ENCODE assay signal across 33 cellular contexts in genomic region chr3:70728311-70728710, GRCh38.
DNase-seq lines count a peak whose midpoint lies in the region; ATAC-seq, FAIRE-seq and TF ChIP-seq lines count a peak whose summit lies in the region.
"Had no signal": no experiment of that assay in that cellular context is flagged by ENCODE, and none has a peak within 500 bp of the region (broad histone marks: within the 10 kb centered on the region; RNA-seq: fewer than 3 reads in every experiment).

No MANE protein-coding gene starts in this region.

- no peaks in the 10 kb centered on the region for H3K79me2 ChIP-seq in Karpas-422 (ENCODE audit: low read length)
- H3K79me2 ChIP-seq: parathyroid adenoma had no signal

- no peaks in the 10 kb centered on the region for H3K36me3 ChIP-seq in IMR-90 (ENCODE audit: control insufficient read depth, insufficient read depth, low read length)
- no peaks in the 10 kb centered on the region for H3K36me3 ChIP-seq in Karpas-422 (ENCODE audit: insufficient read depth, low read length)
- no peaks in the 10 kb centered on the region for H3K36me3 ChIP-seq in testis (ENCODE audit: low read depth, missing control alignments)
- H3K36me3 ChIP-seq: adrenal gland, brain microvascular endothelial cell, left ventricle myocardium inferior, MG63, neural progenitor cell, thoracic aorta, vagina had no signal

- H4K8ac ChIP-seq in IMR-90 (ENCODE audit: low read depth in 2 of 2, low read length in 2 of 2): no peak overlapping the region

- intact Hi-C loops in IMR-90 (cut with micrococcal nuclease): loop anchor here (5.0 kb wide), 3 partner anchors 229 to 924 kb away; no protein-coding TSS in a partner anchor
- intact Hi-C loops in testis (cut with DNase I; ENCODE audit: low total_unique reads): no loop called here

- H2BK120ac ChIP-seq in IMR-90 (ENCODE audit: low read depth, low read length): peak overlapping the region; percentile 60; the same call in 1 of the 2 replicates

- H3K4me2 ChIP-seq in IMR-90 (ENCODE audit: low read depth, low read length): no peak overlapping the region
- H3K4me2 ChIP-seq in Karpas-422 (ENCODE audit: low read depth, low read length, poor library complexity, severe bottlenecking): no peak overlapping the region
- H3K4me2 ChIP-seq: A549, neural progenitor cell had no signal

- BruUV-seq in IMR-90 (replicated peaks; lab: Mats Ljungman, UMichigan): no TSS peak

- POLR2A ChIA-PET in IMR-90 (lab: Charles Lee; ENCODE audit: unreplicated experiment): no interaction called here

- TF ChIP-seq CTCF in IMR-90 (conservative IDR thresholded peaks at IDR 0.05; ENCODE audit: low read depth, low read length) (no peak), testis (IDR thresholded peaks at IDR 0.05) (no peak)

- no peak overlapping the region for H4K91ac ChIP-seq in IMR-90 (ENCODE audit: insufficient read depth, low read depth, low read length)

- dilution Hi-C loops in IMR-90 (cut with HindIII; ENCODE audit: low sequenced_read_pairs, unreplicated experiment): no loop called here

- H4K5ac ChIP-seq in IMR-90 (ENCODE audit: low read depth, low read length): no peak overlapping the region

- H2AK9ac ChIP-seq in IMR-90 (replicated peaks; ENCODE audit: low read depth, low read length, poor library complexity): no peak overlapping the region

- H3K27ac ChIP-seq in IMR-90 (ENCODE audit: insufficient read depth, low read length): no peak overlapping the region
- no peak overlapping the region for H3K27ac ChIP-seq in Karpas-422 (ENCODE audit: low read length)
- H3K27ac ChIP-seq in testis: no peak overlapping the region
- H3K27ac ChIP-seq: A549, adrenal gland, brain microvascular endothelial cell, left ventricle myocardium inferior, neural progenitor cell, parathyroid adenoma, thoracic aorta, vagina had no signal

- H3K79me1 ChIP-seq in IMR-90 (ENCODE audit: low read depth in 1 of 2, low read length in 2 of 2): no peaks in the 10 kb centered on the region

- ATAC-seq in IMR-90 (ENCODE audit: low read depth): no peak
- ATAC-seq: A549 had no signal

- H3K23ac ChIP-seq in IMR-90 (ENCODE audit: low read depth, low read length): no peak overlapping the region

- no peak overlapping the region for H3K4me3 ChIP-seq in IMR-90 (ENCODE audit: insufficient read depth, low read depth, low read length)
- H3K4me3 ChIP-seq in Karpas-422 (ENCODE audit: low read length): no peak overlapping the region
- no peak overlapping the region for H3K4me3 ChIP-seq in testis
- H3K4me3 ChIP-seq: A549, adrenal gland, left ventricle myocardium inferior, MG63, neural progenitor cell, skin epidermis, thoracic aorta, vagina had no signal

- no peak overlapping the region for H2AFZ ChIP-seq in IMR-90 (replicated peaks; ENCODE audit: low read length, poor library complexity)
- H2AFZ ChIP-seq in Karpas-422 (ENCODE audit: low read length): no peak overlapping the region
- H2AFZ ChIP-seq: neural progenitor cell, parathyroid adenoma had no signal

- no peak overlapping the region for H3K4ac ChIP-seq in IMR-90 (ENCODE audit: low read depth, low read length)

- H3K18ac ChIP-seq in IMR-90 (ENCODE audit: low read depth, low read length): no peak overlapping the region

- peak overlapping the region; percentile 59 for H2BK5ac ChIP-seq in IMR-90 (ENCODE audit: low read depth, low read length, poor library complexity, severe bottlenecking)

- DNase-seq in Daoy (ENCODE audit: low read depth) (peak; percentile 1), IMR-90 (peak; percentile 54), dedifferentiated amniotic fluid mesenchymal stem cell (ENCODE audit: extremely low spot score) (peak; percentile 31), superior temporal gyrus (ENCODE audit: extremely low spot score) (no peak), KBM-7 (no peak), Karpas-422 (no peak), testis (no peak)
- DNase-seq: activated CD4-positive, alpha-beta memory T cell treated with anti-CD3 and anti-CD28 coated beads for 36 hours; activated CD4-positive, alpha-beta T cell treated with anti-CD3 and anti-CD28 coated beads for 1 hour; activated CD8-positive, alpha-beta memory T cell treated with anti-CD3 and anti-CD28 coated beads, Interleukin-2, amount 50 U/mL, for 4 hours; activated naive CD4-positive, alpha-beta T cell treated with Interleukin-2 at 50 U/mL for 16 hours; adrenal gland; AML-193; brain microvascular endothelial cell; CD4-positive, alpha-beta T cell; cerebellar nuclear complex; head of caudate nucleus; left ventricle myocardium inferior; mesendoderm; MG63; NCI-H2029; retina; SHP77; stimulated activated naive CD4-positive, alpha-beta T cell treated with Interleukin-2 at 50 U/mL for 16 hours had no signal

- no peaks in the 10 kb centered on the region for H3K27me3 ChIP-seq in IMR-90 (ENCODE audit: control insufficient read depth, insufficient read depth, low read length)
- no peaks in the 10 kb centered on the region for H3K27me3 ChIP-seq in Karpas-422 (ENCODE audit: low read length)
- H3K27me3 ChIP-seq in testis: no peaks in the 10 kb centered on the region
- H3K27me3 ChIP-seq: adrenal gland, brain microvascular endothelial cell, MG63, neural progenitor cell, vagina had no signal

- CTCF ChIA-PET in IMR-90 (lab: Yijun Ruan, JAX): interaction anchor here (0.6 kb wide), 1 partner anchor 574 kb away, joined by 3 read pairs; no protein-coding TSS in a partner anchor

- no peak overlapping the region for H2AK5ac ChIP-seq in IMR-90 (ENCODE audit: low read depth, low read length)

- TF ChIP-seq RAD21 in IMR-90 (IDR thresholded peaks at IDR 0.05; ENCODE audit: low read length): no peak

- H3K14ac ChIP-seq in IMR-90 (replicated peaks; ENCODE audit: low read depth, low read length): no peak overlapping the region

- H2BK20ac ChIP-seq in IMR-90 (ENCODE audit: low read depth, low read length): no peak overlapping the region

- WGBS in IMR-90 (ENCODE audit: extremely low coverage in 2 of 2, insufficient read length in 1 of 2), 2 experiments: no CpG with 5 or more reads among the region's 1 CpG
- 61 to 74% methylated on average over 1 of the region's 1 CpG for WGBS in testis, 2 donors

- H4K20me1 ChIP-seq in IMR-90 (ENCODE audit: insufficient read depth, low read length) (no peaks in the 10 kb centered on the region), Karpas-422 (ENCODE audit: insufficient read depth, low read depth, low read length) (no peaks in the 10 kb centered on the region)

- H2BK15ac ChIP-seq in IMR-90 (ENCODE audit: low read depth, low read length): no peak overlapping the region

- TF ChIP-seq POLR2A in IMR-90 (IDR thresholded peaks at IDR 0.05; ENCODE audit: low read depth, low read length) (no peak), testis (IDR thresholded peaks at IDR 0.05) (no peak)

- no peaks in the 10 kb centered on the region for H3K9me3 ChIP-seq in IMR-90 (ENCODE audit: control insufficient read depth, insufficient read depth, low read length)
- H3K9me3 ChIP-seq in Karpas-422 (ENCODE audit: low read length): no peaks in the 10 kb centered on the region
- no peaks in the 10 kb centered on the region for H3K9me3 ChIP-seq in testis
- H3K9me3 ChIP-seq: A549, adrenal gland, left ventricle myocardium inferior, MG63, thoracic aorta, vagina had no signal

- in situ Hi-C loops in IMR-90 (cut with MboI; ENCODE audit: low sequenced_read_pairs) (no loop called here), KBM-7 (cut with MboI; ENCODE audit: low pct_unique_long_range_greater_than_20kb, low sequenced_read_pairs) (no loop called here)

- H3K9ac ChIP-seq in IMR-90 (ENCODE audit: low read depth, low read length): no peak overlapping the region
- H3K9ac ChIP-seq in Karpas-422 (ENCODE audit: low read length): no peak overlapping the region
- H3K9ac ChIP-seq: neural progenitor cell, parathyroid adenoma had no signal

- no peak overlapping the region for H3K56ac ChIP-seq in IMR-90 (ENCODE audit: extremely low read depth, insufficient read depth, low read length)

- H3K9me1 ChIP-seq in IMR-90 (ENCODE audit: insufficient read depth, low read length): peaks cover 9% of the 10 kb centered on the region; the same call in 1 of the 2 replicates

- FAIRE-seq in islet of Langerhans (lab: Jason Lieb, UNC): peak; percentile 76
- FAIRE-seq: A549, GM12891, keratinocyte had no signal

- H3K4me1 ChIP-seq in IMR-90 (ENCODE audit: control insufficient read depth, insufficient read depth, low read length) (peaks cover 9% of the 10 kb centered on the region), Karpas-422 (ENCODE audit: low read length) (no peaks in the 10 kb centered on the region), testis (no peaks in the 10 kb centered on the region)
- H3K4me1 ChIP-seq: A549, adrenal gland, left ventricle myocardium inferior, neural progenitor cell, parathyroid adenoma, vagina had no signal

- H3K9me2 ChIP-seq in Karpas-422 (replicated peaks; ENCODE audit: insufficient read depth, low read length): no peaks in the 10 kb centered on the region

TF ChIP-seq in IMR-90, 13 proteins besides CTCF, POLR2A, EP300 and RAD21 (continues in another document):
- no peak for TF ChIP-seq USF2 (IDR thresholded peaks at IDR 0.05; ENCODE audit: low read depth, low read length)
- TF ChIP-seq RCOR1 (IDR thresholded peaks at IDR 0.05; ENCODE audit: insufficient replicate concordance, low read length): no peak
- TF ChIP-seq CHD1 (IDR thresholded peaks at IDR 0.05; ENCODE audit: low read depth, low read length): no peak
- TF ChIP-seq CEBPB (IDR thresholded peaks at IDR 0.05; ENCODE audit: low read depth, low read length): no peak
- TF ChIP-seq ELK1 (IDR thresholded peaks at IDR 0.05; ENCODE audit: borderline replicate concordance, low read depth, low read length): no peak
- no peak for TF ChIP-seq NFE2L2 (IDR thresholded peaks at IDR 0.05; ENCODE audit: low read depth, low read length)
- no peak for TF ChIP-seq MAZ (IDR thresholded peaks at IDR 0.05; ENCODE audit: borderline replicate concordance, low read depth, low read length)
- no peak for TF ChIP-seq SMC3 (IDR thresholded peaks at IDR 0.05; ENCODE audit: low read depth, low read length)
- TF ChIP-seq FOS (IDR thresholded peaks at IDR 0.05; ENCODE audit: low read depth, low read length): no peak

Comparison
In these comparisons a context has a peak if more than half of its experiments do, and no peak if none do; other contexts are left out.
1. DNase-seq: peak in Daoy (single experiment), IMR-90 (single experiment) and dedifferentiated amniotic fluid mesenchymal stem cell (single experiment); none in superior temporal gyrus (single experiment), KBM-7 (single experiment), Karpas-422 (single experiment) and testis (single experiment).